Comparison of ENCODE assay signal across 9 cellular contexts in the genomic region with DNA sequence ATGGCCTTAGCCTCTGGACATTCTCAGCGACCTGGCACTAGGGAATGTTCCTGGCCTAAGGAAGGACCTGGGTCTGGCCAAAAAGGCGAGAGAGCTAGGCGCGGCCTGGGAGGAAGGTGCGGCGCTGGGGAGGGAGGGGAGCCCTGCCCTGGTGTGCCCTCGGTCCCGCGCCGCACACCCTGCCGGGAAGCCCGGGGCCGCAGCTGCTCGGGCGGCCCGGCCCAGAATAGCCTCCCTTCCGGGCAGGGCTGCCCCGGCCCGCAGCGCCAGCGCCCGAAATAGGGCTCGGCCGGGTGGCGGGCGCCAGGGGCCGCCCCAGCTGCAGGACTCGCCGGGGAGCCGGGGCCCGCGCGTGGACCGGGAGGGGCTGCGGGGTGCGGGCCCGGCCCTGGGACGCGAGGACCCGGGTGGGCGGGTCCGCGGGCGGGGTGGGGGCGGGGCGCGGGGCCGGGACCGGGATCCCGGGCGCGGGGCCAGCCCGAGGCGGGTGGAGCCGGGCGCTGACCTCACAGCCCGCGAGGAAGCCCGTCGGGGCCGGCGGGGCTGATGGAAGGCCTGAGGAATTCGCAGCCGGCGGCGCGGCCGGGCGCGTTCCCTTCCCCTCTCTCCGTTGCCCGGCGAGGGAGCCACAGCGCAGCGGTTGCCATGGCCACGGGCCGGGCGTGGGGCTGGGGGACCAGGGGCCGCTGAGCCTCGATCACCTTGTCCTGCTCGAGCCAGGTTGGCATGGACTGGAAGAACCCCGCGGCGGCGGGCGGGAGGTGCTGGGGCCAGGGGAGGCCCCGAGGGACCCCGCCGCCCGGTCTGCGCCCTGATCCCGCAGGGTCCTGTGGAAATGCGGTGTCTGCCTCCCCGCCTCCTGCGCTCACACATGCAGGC. TPM values are rescaled to one million over a fixed set of nuclear protein-coding genes. Genes with fewer than 3 reads are reported as not detected.
A peak's percentile ranks its signal among the peaks of the same experiment; 100 is the strongest.
DNase-seq lines count a peak whose midpoint lies in the region; FAIRE-seq and TF ChIP-seq lines count a peak whose summit lies in the region.
"Had no signal": no experiment of that assay in that cellular context is flagged by ENCODE, and none has a peak within 500 bp of the region (broad histone marks: within the 10 kb centered on the region; RNA-seq: fewer than 3 reads in every experiment).

No MANE protein-coding gene starts in this region.

- H3K4me3 ChIP-seq in choroid plexus epithelial cell (ENCODE audit: low read depth, low read length) (peak overlapping the region; percentile 47), kidney (ENCODE audit: low read length in 2 of 2) (no peak overlapping the region), skin epidermis (peak overlapping the region; percentile 18 to 42 (median 22))

- no peak overlapping the region for H3K9ac ChIP-seq in kidney (ENCODE audit: low read length in 2 of 2)

- H3K36me3 ChIP-seq in kidney (ENCODE audit: control insufficient read depth in 1 of 2, insufficient read depth in 2 of 2, low read length in 2 of 2): no peaks in the 10 kb centered on the region

- H3K27ac ChIP-seq in kidney (ENCODE audit: low read depth in 2 of 2, low read length in 2 of 2): peak overlapping the region; percentile 67 to 76
- H3K27ac ChIP-seq in skin epidermis: peak overlapping the region; percentile 80 to 98 (median 91)

- no peak for FAIRE-seq in kidney (lab: Jason Lieb, UNC)
- FAIRE-seq: TTC549 had no signal

- H3K4me1 ChIP-seq in kidney (ENCODE audit: control insufficient read depth in 1 of 2, insufficient read depth in 1 of 2, low read depth in 1 of 2, low read length in 2 of 2): peaks cover 0 to 18% of the 10 kb centered on the region in 2 donors

- TF ChIP-seq CTCF in choroid plexus epithelial cell (conservative IDR thresholded peaks at IDR 0.05; ENCODE audit: low read depth, low read length): no peak
- TF ChIP-seq CTCF in kidney (IDR thresholded peaks at IDR 0.05; ENCODE audit: borderline replicate concordance, extremely low read depth, insufficient read depth): no peak

- intact Hi-C loops in kidney (cut with DNase I): no loop called here

- no peaks in the 10 kb centered on the region for H3K9me3 ChIP-seq in kidney (ENCODE audit: control insufficient read depth in 1 of 2, low read length in 2 of 2)

- DNase-seq in GM03348 (ENCODE audit: low spot score): peak; percentile 96
- peak; percentile 68 for DNase-seq in NCI-H69 (lab: John Stamatoyannopoulos, UW)
- peak; percentile 88 for DNase-seq in choroid plexus epithelial cell (ENCODE audit: low read depth)
- DNase-seq in kidney: peak; percentile 96
- no peak for DNase-seq in foreskin melanocyte
- no peak for DNase-seq in Kasumi-1 (lab: John Stamatoyannopoulos, UW)
- DNase-seq in NCI-H526 treated with DMSO at 0.1 percent for 48 hours (lab: John Stamatoyannopoulos, UW): no peak

RNA-seq across cellular contexts. Expression of a gene that starts 18.1 kb away (rescaled TPM):
- 110 TPM for total RNA-seq in kidney
- 31.2 TPM for polyA plus RNA-seq in kidney (ENCODE audit: insufficient read depth, low read depth, low replicate concordance)

RNA-seq across cellular contexts. Expression of a gene that starts 36.7 kb away (rescaled TPM):
- 65.4 TPM for total RNA-seq in kidney
- 15.6 TPM for polyA plus RNA-seq in kidney (ENCODE audit: insufficient read depth, low read depth, low replicate concordance)

Comparison
In these comparisons a context has a peak if more than half of its experiments do, and no peak if none do; other contexts are left out.
1. DNase-seq: peak in GM03348 (single experiment), NCI-H69 (single experiment), choroid plexus epithelial cell (single experiment) and kidney (single experiment); none in foreskin melanocyte (single experiment), Kasumi-1 (0 of 2) and NCI-H526 treated with DMSO at 0.1 percent for 48 hours (single experiment).
2. H3K4me3 ChIP-seq: peak in choroid plexus epithelial cell (single experiment) and skin epidermis (7 of 7); none in kidney (0 of 2).